ENCODE assay signal across 8 cellular contexts in the genomic region with DNA sequence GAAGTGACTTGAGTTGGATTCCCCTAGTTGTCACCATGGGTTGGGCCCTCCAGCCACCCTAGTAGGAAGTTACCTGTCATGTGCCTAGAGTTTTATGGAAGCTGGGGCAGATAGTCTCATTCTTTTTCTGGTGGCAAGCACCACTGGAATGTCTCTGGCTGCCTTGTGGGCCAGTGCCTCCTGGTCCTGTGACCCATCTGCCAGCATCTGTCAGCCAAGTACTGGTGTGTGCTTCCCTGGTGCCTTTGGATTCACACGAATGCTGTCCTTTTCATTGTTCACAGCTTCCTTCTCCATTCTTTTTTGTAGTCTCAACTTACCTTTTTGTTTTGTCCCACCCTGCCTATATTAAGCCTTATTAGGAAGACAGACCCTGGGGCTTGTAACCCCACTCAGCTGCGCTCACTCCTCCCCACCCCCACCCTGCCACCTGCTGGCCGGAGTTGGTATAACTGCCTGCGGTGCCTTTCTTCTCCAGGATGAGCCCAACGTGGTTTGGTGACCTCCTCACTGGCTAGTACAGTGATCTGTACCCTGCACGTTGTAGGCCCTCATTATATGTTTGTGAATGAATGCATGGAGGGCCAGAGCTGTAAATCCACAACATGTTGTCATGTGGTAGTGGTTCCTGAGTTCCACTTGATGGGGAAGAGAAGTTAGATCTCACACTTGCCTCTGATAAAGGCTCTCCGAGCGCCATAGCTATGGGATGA.
A peak's percentile ranks its signal among the peaks of the same experiment; 100 is the strongest.
DNase-seq lines count a peak whose midpoint lies in the region; ATAC-seq and TF ChIP-seq lines count a peak whose summit lies in the region.

No MANE protein-coding gene starts in this region.

- peak overlapping the region; percentile 82 for H3K4me3 ChIP-seq in WERI-Rb-1 (ENCODE audit: low read depth, low read length)

- peak; percentile 46 for ATAC-seq in memory B cell (ENCODE audit: low read depth)
- ATAC-seq in HG02852 (IDR thresholded peaks at IDR 0.05; ENCODE audit: unreplicated experiment), result no peak

- no peaks in the 10 kb centered on the region for H3K27me3 ChIP-seq in WERI-Rb-1 (ENCODE audit: insufficient read depth, low read depth, severe bottlenecking)

- peaks cover 69% of the 10 kb centered on the region for H3K36me3 ChIP-seq in WERI-Rb-1

- no peaks in the 10 kb centered on the region for H3K9me3 Mint-ChIP-seq in chondrocyte (ENCODE audit: low read depth)
- H3K9me3 Mint-ChIP-seq in memory B cell, result no peaks in the 10 kb centered on the region

- no peaks in the 10 kb centered on the region for H3K9me3 ChIP-seq in WERI-Rb-1 (ENCODE audit: severe bottlenecking)

- peak overlapping the region; percentile 92 for H3K27ac ChIP-seq in WERI-Rb-1

- H3K4me3 Mint-ChIP-seq in chondrocyte (ENCODE audit: unreplicated experiment) (peak overlapping the region; percentile 19), memory B cell (no peak overlapping the region)

- TF ChIP-seq CTCF in WERI-Rb-1 (IDR thresholded peaks at IDR 0.05; ENCODE audit: low read depth, low read length) (peak; percentile 80), chondrocyte (IDR thresholded peaks at IDR 0.05) (peak; percentile 97)

- H3K27ac Mint-ChIP-seq in chondrocyte (ENCODE audit: unreplicated experiment) (no peak overlapping the region), memory B cell (no peak overlapping the region)

- H3K36me3 Mint-ChIP-seq in chondrocyte (ENCODE audit: low read depth) (peaks cover 5% of the 10 kb centered on the region), memory B cell (no peaks in the 10 kb centered on the region)

- H3K27me3 Mint-ChIP-seq in chondrocyte (ENCODE audit: low read depth) (no peaks in the 10 kb centered on the region), memory B cell (peaks cover 33% of the 10 kb centered on the region)

- H3K4me1 Mint-ChIP-seq in chondrocyte (ENCODE audit: low read depth) (peaks cover 57% of the 10 kb centered on the region), memory B cell (peaks cover 20% of the 10 kb centered on the region)

- DNase-seq in DMS 273 treated with DMSO at 0.1 percent for 48 hours (lab: John Stamatoyannopoulos, UW), result peak; percentile 22
- peak; percentile 22 to 25 for DNase-seq in Kasumi-1 (lab: John Stamatoyannopoulos, UW)
- peak; percentile 82 for DNase-seq in WERI-Rb-1
- no peak for DNase-seq in chondrocyte (ENCODE audit: low spot score)
- DNase-seq in memory B cell (ENCODE audit: low spot score in 2 of 2), result peak; percentile 31 to 54
- peak; percentile 45 for DNase-seq in stimulated activated CD8-positive, alpha-beta memory T cell treated with anti-CD3 and anti-CD28 coated beads, Interleukin-7, amount 100 ng/mL, for 24 hours (ENCODE audit: low read depth)
- DNase-seq in putamen (ENCODE audit: low spot score), result no peak

Comparison
In these comparisons a context has a peak if more than half of its experiments do, and no peak if none do; other contexts are left out.
1. DNase-seq: peak in DMS 273 treated with DMSO at 0.1 percent for 48 hours (single experiment), Kasumi-1 (2 of 2), WERI-Rb-1 (single experiment), memory B cell (2 of 2) and stimulated activated CD8-positive, alpha-beta memory T cell treated with anti-CD3 and anti-CD28 coated beads, Interleukin-7, amount 100 ng/mL, for 24 hours (single experiment); none in chondrocyte (single experiment) and putamen (single experiment).